10 cellular contexts compared by ENCODE assay signal in genomic region chr1:16017461-16018303, GRCh38. TPM values are rescaled to one million over a fixed set of nuclear protein-coding genes. Genes with fewer than 3 reads are reported as not detected.
DNase-seq lines count a peak whose midpoint lies in the region; ATAC-seq, FAIRE-seq and TF ChIP-seq lines count a peak whose summit lies in the region.
"Had no signal": no experiment of that assay in that cellular context is flagged by ENCODE, and none has a peak within 500 bp of the region (broad histone marks: within the 10 kb centered on the region; RNA-seq: fewer than 3 reads in every experiment).

Gene HSPB7 (minus strand): TSS chr1:16018043. CDS start chr1:16017963, 80 bp downstream.

- no TSS peak for BruUV-seq in HepG2 (replicated peaks; lab: Mats Ljungman, UMichigan)
- no TSS peak for BruUV-seq in A673 (replicated peaks; lab: Mats Ljungman, UMichigan)

- TF ChIP-seq RAD21 in HepG2 (CRISPR knock-in tag; IDR thresholded peaks at IDR 0.05), result no peak

- WGBS in HepG2 (ENCODE audit: low lambda C conversion rate), result 13% methylated on average over 21 of the region's 37 CpGs

- H3K4me2 ChIP-seq in HepG2 (ENCODE audit: low read depth, low read length), result peak within 1 kb of the TSS; percentile 73

- 0 out of 2 replicates have a peak within 1 kb of the TSS, but pooled peaks have one; percentile 30 for H3K9ac ChIP-seq in HepG2 (ENCODE audit: insufficient read depth, low read depth, low read length)

- ATAC-seq in HepG2 (peak; percentile 74), HG03354 (IDR thresholded peaks at IDR 0.05; ENCODE audit: poor library complexity, severe bottlenecking, unreplicated experiment) (no peak)
- ATAC-seq: Panc1 had no signal

- H3K27me3 Mint-ChIP-seq in HFFc6 (ENCODE audit: insufficient read depth), result peaks cover 1% of the 10 kb centered on the region
- H3K27me3 Mint-ChIP-seq in activated T-helper 1 cell treated with anti-CD3 and anti-CD28 coated beads, Interleukin-12 subunit alpha, Interleukin-12 subunit beta, Interleukin-2, Interleukin-4 antibody, amounts not matched to agents 30 ng/mL and 10 ng/mL and 1 ng/mL, durations not matched to agents 14 hours and 24 hours and 36 hours (ENCODE audit: insufficient read depth), result peaks cover 7% of the 10 kb centered on the region

- H3K4me1 ChIP-seq in HepG2 (ENCODE audit: insufficient read depth, low read length) (peaks cover 75% of the 10 kb centered on the region), A673 (ENCODE audit: insufficient read depth, low read length, poor library complexity, severe bottlenecking) (peaks cover 7% of the 10 kb centered on the region)

- DNase-seq in HFFc6, result peak; percentile 73
- DNase-seq in caudate nucleus (lab: John Stamatoyannopoulos, UW), result peak in 19 of 61 donors; percentile 3 to 97 (median 14)
- no peak for DNase-seq in HepG2 (ENCODE audit: low spot score)
- peak in 28 of 49 donors; percentile 19 to 95 (median 37) for DNase-seq in substantia nigra (lab: John Stamatoyannopoulos, UW)
- no peak for DNase-seq in activated T-helper 1 cell treated with anti-CD3 and anti-CD28 coated beads, Interleukin-12 subunit alpha, Interleukin-12 subunit beta, Interleukin-2, Interleukin-4 antibody, amounts not matched to agents 30 ng/mL and 10 ng/mL and 1 ng/mL, durations not matched to agents 14 hours and 24 hours and 36 hours (ENCODE audit: low spot score)
- DNase-seq in HCEC 1CT, result no peak
- no peak for DNase-seq in A673 (ENCODE audit: low spot score)

- intact Hi-C loops in HepG2 (cut with micrococcal nuclease; ENCODE audit: unreplicated experiment), result no loop called here
- intact Hi-C loops in activated T-helper 1 cell treated with anti-CD3 and anti-CD28 coated beads, Interleukin-12 subunit alpha, Interleukin-12 subunit beta, Interleukin-2, Interleukin-4 antibody, amounts not matched to agents 30 ng/mL and 10 ng/mL and 1 ng/mL, durations not matched to agents 14 hours and 24 hours and 36 hours (cut with micrococcal nuclease), result no loop called here
- intact Hi-C loops in A673 (cut with micrococcal nuclease; ENCODE audit: unreplicated experiment), result no loop called here

- in situ Hi-C loops in HepG2 (cut with HindIII; ENCODE audit: extremely low pct_ligation_motif_present, low pct_unique_long_range_greater_than_20kb), result no loop called here

- H3K27me3 ChIP-seq in HepG2 (ENCODE audit: control insufficient read depth in 1 of 2, insufficient read depth in 2 of 2, low read length in 2 of 2), result peaks cover 12 to 91% of the 10 kb centered on the region in 2 experiments; a peak in 4 of 5 replicates
- H3K27me3 ChIP-seq in A673 (replicated peaks; ENCODE audit: insufficient read depth, low read depth, low read length, poor library complexity), result no peaks in the 10 kb centered on the region

- no peaks in the 10 kb centered on the region for H4K20me1 ChIP-seq in HepG2 (ENCODE audit: insufficient read depth, low read length)

- FAIRE-seq in HepG2 (lab: Jason Lieb, UNC), result peak; percentile 34
- FAIRE-seq: endometrium had no signal

- no peak for TF ChIP-seq EP300 in HepG2 (IDR thresholded peaks at IDR 0.05; ENCODE audit: low read depth in 2 of 2, low read length in 2 of 2)
- no peak for TF ChIP-seq EP300 in HepG2 (CRISPR knock-in tag; IDR thresholded peaks at IDR 0.05; ENCODE audit: borderline replicate concordance)

- no peak for TF ChIP-seq POLR2A in HepG2 (IDR thresholded peaks at IDR 0.05; ENCODE audit: insufficient read depth in 1 of 2, low read depth in 2 of 2, low read length in 2 of 2)

- H3K9me3 Mint-ChIP-seq in HFFc6, result no peaks in the 10 kb centered on the region
- H3K9me3 Mint-ChIP-seq in activated T-helper 1 cell treated with anti-CD3 and anti-CD28 coated beads, Interleukin-12 subunit alpha, Interleukin-12 subunit beta, Interleukin-2, Interleukin-4 antibody, amounts not matched to agents 30 ng/mL and 10 ng/mL and 1 ng/mL, durations not matched to agents 14 hours and 24 hours and 36 hours, result no peaks in the 10 kb centered on the region

- peak within 1 kb of the TSS; percentile 55 for H3K4me3 Mint-ChIP-seq in HFFc6
- no peak within 1 kb of the TSS for H3K4me3 Mint-ChIP-seq in activated T-helper 1 cell treated with anti-CD3 and anti-CD28 coated beads, Interleukin-12 subunit alpha, Interleukin-12 subunit beta, Interleukin-2, Interleukin-4 antibody, amounts not matched to agents 30 ng/mL and 10 ng/mL and 1 ng/mL, durations not matched to agents 14 hours and 24 hours and 36 hours

- peaks cover 57% of the 10 kb centered on the region for H3K4me1 Mint-ChIP-seq in HFFc6 (ENCODE audit: low read depth)
- H3K4me1 Mint-ChIP-seq in activated T-helper 1 cell treated with anti-CD3 and anti-CD28 coated beads, Interleukin-12 subunit alpha, Interleukin-12 subunit beta, Interleukin-2, Interleukin-4 antibody, amounts not matched to agents 30 ng/mL and 10 ng/mL and 1 ng/mL, durations not matched to agents 14 hours and 24 hours and 36 hours (ENCODE audit: low read depth), result peaks cover 14% of the 10 kb centered on the region

- H3K36me3 ChIP-seq in HepG2 (replicated peaks in 1 of 2; ENCODE audit: control insufficient read depth in 1 of 2, insufficient read depth in 2 of 2, low read length in 2 of 2), result no peaks in the 10 kb centered on the region
- no peaks in the 10 kb centered on the region for H3K36me3 ChIP-seq in A673 (ENCODE audit: insufficient read depth, low read length, poor library complexity, severe bottlenecking)

- H3K79me2 ChIP-seq in HepG2 (ENCODE audit: insufficient read depth, low read length), result no peaks in the 10 kb centered on the region

- CTCF ChIA-PET in HepG2 (lab: Yijun Ruan, JAX; ENCODE audit: low intra/inter-chr PET ratio, low total read pairs), result no interaction called here
- CTCF ChIA-PET in A673 (lab: Charles Lee), result no interaction called here

- no peaks in the 10 kb centered on the region for H3K36me3 Mint-ChIP-seq in HFFc6 (ENCODE audit: low read depth)
- no peaks in the 10 kb centered on the region for H3K36me3 Mint-ChIP-seq in activated T-helper 1 cell treated with anti-CD3 and anti-CD28 coated beads, Interleukin-12 subunit alpha, Interleukin-12 subunit beta, Interleukin-2, Interleukin-4 antibody, amounts not matched to agents 30 ng/mL and 10 ng/mL and 1 ng/mL, durations not matched to agents 14 hours and 24 hours and 36 hours (ENCODE audit: low read depth)

- peak within 1 kb of the TSS; percentile 67 for H3K27ac ChIP-seq in caudate nucleus (ENCODE audit: low read depth, low read length)
- H3K27ac ChIP-seq in HepG2 (ENCODE audit: extremely low read length, insufficient read depth, low read length), result no peak within 1 kb of the TSS
- peak within 1 kb of the TSS; percentile 44 for H3K27ac ChIP-seq in substantia nigra (ENCODE audit: low read depth, low read length, poor library complexity, severe bottlenecking)
- H3K27ac ChIP-seq in A673 (ENCODE audit: low read depth, low read length, poor library complexity, severe bottlenecking), result no peak within 1 kb of the TSS

- H3K27ac Mint-ChIP-seq in HFFc6, result peak within 1 kb of the TSS; percentile 73
- no peak within 1 kb of the TSS for H3K27ac Mint-ChIP-seq in activated T-helper 1 cell treated with anti-CD3 and anti-CD28 coated beads, Interleukin-12 subunit alpha, Interleukin-12 subunit beta, Interleukin-2, Interleukin-4 antibody, amounts not matched to agents 30 ng/mL and 10 ng/mL and 1 ng/mL, durations not matched to agents 14 hours and 24 hours and 36 hours

- TF ChIP-seq CTCF in HFFc6 (IDR thresholded peaks at IDR 0.05) (peak; percentile 14; the same call in 1 of the 2 replicates), HepG2 (CRISPR knock-in tag; IDR thresholded peaks at IDR 0.05) (peak; percentile 73), A673 (conservative IDR thresholded peaks at IDR 0.05; ENCODE audit: low read depth, low read length) (no peak)

- POLR2A ChIA-PET in HepG2 (lab: Yijun Ruan, JAX), result no interaction called here
- POLR2A ChIA-PET in A673 (lab: Charles Lee; ENCODE audit: low non-redundant PET), result no interaction called here

- H2AFZ ChIP-seq in HepG2 (ENCODE audit: low read length), result no peak within 1 kb of the TSS

- H3K9me3 ChIP-seq in HepG2 (ENCODE audit: low read length) (no peaks in the 10 kb centered on the region), A673 (ENCODE audit: low read depth, low read length, poor library complexity, severe bottlenecking) (no peaks in the 10 kb centered on the region)

- H3K4me3 ChIP-seq in HepG2 (replicated peaks in 1 of 3; ENCODE audit: insufficient read depth in 1 of 3, low read depth in 2 of 3, low read length in 3 of 3) (peak within 1 kb of the TSS; percentile 35 to 65 (median 40); a peak in 5 of 6 replicates), A673 (ENCODE audit: low read depth, low read length, poor library complexity, severe bottlenecking) (no peak within 1 kb of the TSS)

RNA-seq across cellular contexts. Expression of gene HSPB7, which starts in this region (rescaled TPM):
- total RNA-seq in HFFc6 (2021; fragmentation: NEBNext Ultra II Directional; extraction: Animal tissue kit (Norgen Biotek cat#: 25700)), result 10 to 100 TPM; 15.5 to 40.6 (median 33.0) TPM
- total RNA-seq in HepG2 (2016; rRNA removed; fragmentation: Illumina TruSeq; extraction: Trizol), result not detected in 2 replicates
- total RNA-seq in HepG2 (2016; cell fraction: cytosol; rRNA removed; fragmentation: Illumina TruSeq; extraction: Trizol; ENCODE audit: low read depth), result not detected in 2 replicates
- total RNA-seq in HepG2 (2016; cell fraction: insoluble cytoplasmic fraction; rRNA removed; fragmentation: Illumina TruSeq; extraction: Trizol), result not detected in 2 replicates
- not detected in 2 replicates for total RNA-seq in HepG2 (2016; cell fraction: membrane; rRNA removed; fragmentation: Illumina TruSeq; extraction: Trizol)
- not detected in 2 replicates for total RNA-seq in HepG2 (2016; cell fraction: nucleus; rRNA removed; fragmentation: Illumina TruSeq; extraction: Trizol)
- 0.10 and 0.20 TPM in 2 replicates for polyA plus RNA-seq in HepG2 (2011; rRNA removed)
- 0.05 and 0.16 TPM in 2 replicates for polyA plus RNA-seq in HepG2 (2011; cell fraction: cytosol; rRNA removed)
- polyA plus RNA-seq in HepG2 (2011; cell fraction: nucleus; rRNA removed), result 0.31 and 0.32 TPM in 2 replicates
- polyA plus RNA-seq in HepG2 (2012), result 0.20 TPM in 2 replicates
- not detected in 2 replicates for polyA plus RNA-seq in HepG2 (2016; cell fraction: cytosol; fragmentation: Illumina TruSeq; extraction: Trizol; ENCODE audit: low read depth)
- polyA plus RNA-seq in HepG2 (2016; cell fraction: insoluble cytoplasmic fraction; fragmentation: Illumina TruSeq; extraction: Trizol; ENCODE audit: low read depth), result not detected in 2 replicates
- not detected in 2 replicates for polyA plus RNA-seq in HepG2 (2016; cell fraction: membrane; fragmentation: Illumina TruSeq; extraction: Trizol; ENCODE audit: low read depth)
- not detected in 2 replicates for polyA plus RNA-seq in HepG2 (2016; cell fraction: nucleus; fragmentation: Illumina TruSeq; extraction: Trizol; ENCODE audit: insufficient read depth, low read depth)
- polyA minus RNA-seq in HepG2 (2011; rRNA and poly(A)+ RNA removed; ENCODE audit: low replicate concordance), result 0.47 TPM in 1 of 2 replicates, not detected in the other
- not detected in 2 replicates for polyA minus RNA-seq in HepG2 (2011; cell fraction: cytosol; rRNA and poly(A)+ RNA removed)
- polyA minus RNA-seq in HepG2 (2011; cell fraction: nucleus; rRNA and poly(A)+ RNA removed), result 0.50 TPM in 1 of 2 replicates, not detected in the other
- not detected in 2 replicates for total RNA-seq in activated T-helper 1 cell treated with anti-CD3 and anti-CD28 coated beads, Interleukin-12 subunit alpha, Interleukin-12 subunit beta, Interleukin-2, Interleukin-4 antibody, amounts not matched to agents 30 ng/mL and 10 ng/mL and 1 ng/mL, durations not matched to agents 14 hours and 24 hours and 36 hours
- total RNA-seq in A673 (2021), result not detected in 2 replicates

Comparison
In these comparisons a context has a peak if more than half of its experiments do, and no peak if none do; other contexts are left out.
1. RNA of gene HSPB7 (total RNA-seq): 15.5 to 40.6 TPM in HFFc6; not detected in HepG2, not detected in activated T-helper 1 cell treated with anti-CD3 and anti-CD28 coated beads, Interleukin-12 subunit alpha, Interleukin-12 subunit beta, Interleukin-2, Interleukin-4 antibody, amounts not matched to agents 30 ng/mL and 10 ng/mL and 1 ng/mL, durations not matched to agents 14 hours and 24 hours and 36 hours and not detected in A673; every median in the first group is over 10 times any median in the second.
2. Peak in ATAC-seq, H3K4me3 ChIP-seq, H3K9ac ChIP-seq and H3K4me2 ChIP-seq in HepG2; RNA of the gene not detected or under 1 TPM.
3. DNase-seq: peak in HFFc6 (single experiment) and substantia nigra (28 of 49); none in HepG2 (single experiment), activated T-helper 1 cell treated with anti-CD3 and anti-CD28 coated beads, Interleukin-12 subunit alpha, Interleukin-12 subunit beta, Interleukin-2, Interleukin-4 antibody, amounts not matched to agents 30 ng/mL and 10 ng/mL and 1 ng/mL, durations not matched to agents 14 hours and 24 hours and 36 hours (single experiment), HCEC 1CT (single experiment) and A673 (single experiment).
4. H3K27ac ChIP-seq: peak in caudate nucleus (single experiment) and substantia nigra (single experiment); none in HepG2 (single experiment) and A673 (single experiment).